ENCODE assay signal across 2 cellular contexts in the genomic region with DNA sequence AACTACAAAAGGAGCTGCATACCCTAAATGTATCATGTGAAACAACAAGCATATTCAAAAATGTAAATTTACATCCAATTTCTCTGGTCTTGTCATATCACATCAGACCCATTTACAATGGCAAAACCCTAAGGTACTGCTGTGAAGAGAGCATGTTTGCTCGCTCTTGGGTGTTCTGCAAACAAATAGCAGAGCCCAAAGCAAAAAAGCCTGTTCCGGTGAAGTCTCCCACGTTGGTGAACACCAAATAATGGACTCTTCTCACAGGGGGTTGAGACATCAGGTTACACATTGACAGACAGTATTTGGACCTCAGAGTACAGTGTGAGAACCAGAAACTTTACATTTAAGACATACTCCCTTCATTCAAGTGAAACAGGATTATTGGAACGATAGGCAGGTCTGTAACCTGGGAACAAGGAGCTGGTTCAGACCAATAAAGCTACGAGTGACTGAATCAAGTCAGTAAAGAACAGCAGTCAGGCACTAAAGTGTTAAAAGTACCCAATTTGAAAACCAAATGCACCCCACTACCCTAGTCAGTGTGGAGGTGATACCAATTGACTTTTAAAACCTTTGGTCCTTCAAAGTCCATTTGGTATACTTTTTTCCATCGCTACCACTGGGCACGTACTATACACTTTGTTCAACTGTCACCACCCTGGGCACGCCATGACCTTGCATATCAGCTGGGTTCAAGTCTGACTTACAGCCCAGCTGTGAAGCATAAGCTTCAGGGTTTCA.
TF ChIP-seq lines count a peak whose summit lies in the region.

No MANE protein-coding gene starts in this region.

TF ChIP-seq in GM12878, 131 proteins besides CTCF, POLR2A, EP300 and RAD21:
- TF ChIP-seq, protein P1, sequence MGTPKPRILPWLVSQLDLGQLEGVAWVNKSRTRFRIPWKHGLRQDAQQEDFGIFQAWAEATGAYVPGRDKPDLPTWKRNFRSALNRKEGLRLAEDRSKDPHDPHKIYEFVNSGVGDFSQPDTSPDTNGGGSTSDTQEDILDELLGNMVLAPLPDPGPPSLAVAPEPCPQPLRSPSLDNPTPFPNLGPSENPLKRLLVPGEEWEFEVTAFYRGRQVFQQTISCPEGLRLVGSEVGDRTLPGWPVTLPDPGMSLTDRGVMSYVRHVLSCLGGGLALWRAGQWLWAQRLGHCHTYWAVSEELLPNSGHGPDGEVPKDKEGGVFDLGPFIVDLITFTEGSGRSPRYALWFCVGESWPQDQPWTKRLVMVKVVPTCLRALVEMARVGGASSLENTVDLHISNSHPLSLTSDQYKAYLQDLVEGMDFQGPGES (IDR thresholded peaks at IDR 0.05): no peak
- TF ChIP-seq RUNX3 (IDR thresholded peaks at IDR 0.05; ENCODE audit: low read length): no peak
- no peak for TF ChIP-seq NR2C2 (IDR thresholded peaks at IDR 0.05; ENCODE audit: borderline replicate concordance, control insufficient read depth, insufficient read length, low read depth)
- TF ChIP-seq BMI1 (IDR thresholded peaks at IDR 0.05; ENCODE audit: borderline replicate concordance): no peak
- TF ChIP-seq RFX5 (IDR thresholded peaks at IDR 0.05; ENCODE audit: low read depth, low read length): no peak
- TF ChIP-seq ZBTB4 (CRISPR knock-in tag; IDR thresholded peaks at IDR 0.05): no peak
- no peak for TF ChIP-seq IKZF2 (IDR thresholded peaks at IDR 0.05)
- no peak for TF ChIP-seq MYC (IDR thresholded peaks at IDR 0.05; ENCODE audit: insufficient read depth, insufficient read length, insufficient replicate concordance, low read length, severe bottlenecking)
- no peak for TF ChIP-seq MYB (IDR thresholded peaks at IDR 0.05; ENCODE audit: borderline replicate concordance, low read depth, low read length)
- no peak for TF ChIP-seq CHD4 (IDR thresholded peaks at IDR 0.05)
- no peak for TF ChIP-seq CBX3 (IDR thresholded peaks at IDR 0.05; ENCODE audit: borderline replicate concordance, low read depth)
- no peak for TF ChIP-seq SMARCA5 (IDR thresholded peaks at IDR 0.05)
- TF ChIP-seq ZNF622 (IDR thresholded peaks at IDR 0.05): no peak
- TF ChIP-seq SRF (IDR thresholded peaks at IDR 0.05; ENCODE audit: low read depth in 2 of 2, low read length in 2 of 2): no peak
- TF ChIP-seq SREBF1 (IDR thresholded peaks at IDR 0.05; ENCODE audit: low read length): no peak
- TF ChIP-seq, protein P2, sequence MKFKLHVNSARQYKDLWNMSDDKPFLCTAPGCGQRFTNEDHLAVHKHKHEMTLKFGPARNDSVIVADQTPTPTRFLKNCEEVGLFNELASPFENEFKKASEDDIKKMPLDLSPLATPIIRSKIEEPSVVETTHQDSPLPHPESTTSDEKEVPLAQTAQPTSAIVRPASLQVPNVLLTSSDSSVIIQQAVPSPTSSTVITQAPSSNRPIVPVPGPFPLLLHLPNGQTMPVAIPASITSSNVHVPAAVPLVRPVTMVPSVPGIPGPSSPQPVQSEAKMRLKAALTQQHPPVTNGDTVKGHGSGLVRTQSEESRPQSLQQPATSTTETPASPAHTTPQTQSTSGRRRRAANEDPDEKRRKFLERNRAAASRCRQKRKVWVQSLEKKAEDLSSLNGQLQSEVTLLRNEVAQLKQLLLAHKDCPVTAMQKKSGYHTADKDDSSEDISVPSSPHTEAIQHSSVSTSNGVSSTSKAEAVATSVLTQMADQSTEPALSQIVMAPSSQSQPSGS (IDR thresholded peaks at IDR 0.05; ENCODE audit: low read length): no peak

TF ChIP-seq in liver, 16 proteins besides CTCF, POLR2A, EP300 and RAD21 (continued from another document):
- TF ChIP-seq, protein P3, sequence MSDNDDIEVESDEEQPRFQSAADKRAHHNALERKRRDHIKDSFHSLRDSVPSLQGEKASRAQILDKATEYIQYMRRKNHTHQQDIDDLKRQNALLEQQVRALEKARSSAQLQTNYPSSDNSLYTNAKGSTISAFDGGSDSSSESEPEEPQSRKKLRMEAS (IDR thresholded peaks at IDR 0.05): no peak
- TF ChIP-seq, protein P4, sequence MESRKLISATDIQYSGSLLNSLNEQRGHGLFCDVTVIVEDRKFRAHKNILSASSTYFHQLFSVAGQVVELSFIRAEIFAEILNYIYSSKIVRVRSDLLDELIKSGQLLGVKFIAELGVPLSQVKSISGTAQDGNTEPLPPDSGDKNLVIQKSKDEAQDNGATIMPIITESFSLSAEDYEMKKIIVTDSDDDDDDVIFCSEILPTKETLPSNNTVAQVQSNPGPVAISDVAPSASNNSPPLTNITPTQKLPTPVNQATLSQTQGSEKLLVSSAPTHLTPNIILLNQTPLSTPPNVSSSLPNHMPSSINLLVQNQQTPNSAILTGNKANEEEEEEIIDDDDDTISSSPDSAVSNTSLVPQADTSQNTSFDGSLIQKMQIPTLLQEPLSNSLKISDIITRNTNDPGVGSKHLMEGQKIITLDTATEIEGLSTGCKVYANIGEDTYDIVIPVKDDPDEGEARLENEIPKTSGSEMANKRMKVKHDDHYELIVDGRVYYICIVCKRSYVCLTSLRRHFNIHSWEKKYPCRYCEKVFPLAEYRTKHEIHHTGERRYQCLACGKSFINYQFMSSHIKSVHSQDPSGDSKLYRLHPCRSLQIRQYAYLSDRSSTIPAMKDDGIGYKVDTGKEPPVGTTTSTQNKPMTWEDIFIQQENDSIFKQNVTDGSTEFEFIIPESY (IDR thresholded peaks at IDR 0.05): peak; percentile 45
- TF ChIP-seq RXRA (IDR thresholded peaks at IDR 0.05): peak in 1 of 2 donors; percentile 26
- peak; percentile 59 for TF ChIP-seq YY1 (IDR thresholded peaks at IDR 0.05)
- peak in 1 of 2 donors; percentile 68 for TF ChIP-seq GABPA (IDR thresholded peaks at IDR 0.05 in 1 of 2, conservative IDR thresholded peaks at IDR 0.05 in 1 of 2)
- TF ChIP-seq JUND (IDR thresholded peaks at IDR 0.05): no peak
- peak; percentile 23 for TF ChIP-seq SP1 (IDR thresholded peaks at IDR 0.05)
- TF ChIP-seq, protein P5, sequence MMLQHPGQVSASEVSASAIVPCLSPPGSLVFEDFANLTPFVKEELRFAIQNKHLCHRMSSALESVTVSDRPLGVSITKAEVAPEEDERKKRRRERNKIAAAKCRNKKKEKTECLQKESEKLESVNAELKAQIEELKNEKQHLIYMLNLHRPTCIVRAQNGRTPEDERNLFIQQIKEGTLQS (IDR thresholded peaks at IDR 0.05): no peak
- TF ChIP-seq NR2F2 (IDR thresholded peaks at IDR 0.05): no peak
- TF ChIP-seq EGR1 (IDR thresholded peaks at IDR 0.05; ENCODE audit: low read depth in 2 of 2): no peak
